ENCODE assay signal across 8 cellular contexts in genomic region chr6:56953597-56954388, GRCh38. TPM values are rescaled to one million over a fixed set of nuclear protein-coding genes. Genes with fewer than 3 reads are reported as not detected.
DNase-seq lines count a peak whose midpoint lies in the region; ATAC-seq and TF ChIP-seq lines count a peak whose summit lies in the region.

No MANE protein-coding gene starts in this region.

- H2AFZ ChIP-seq in KMS-11 (ENCODE audit: low read depth) = peak overlapping the region; percentile 68

- 6% methylated on average over 31 of the region's 38 CpGs for WGBS in suprapubic skin

- in situ Hi-C loops in astrocyte of the spinal cord (cut with HindIII; ENCODE audit: low sequenced_read_pairs) = no loop called here

- H3K27ac ChIP-seq in KMS-11 (peak overlapping the region; percentile 95), suprapubic skin (peak overlapping the region; percentile 15)

- peak overlapping the region; percentile 98 for H3K9ac ChIP-seq in KMS-11

- H3K36me3 ChIP-seq in KMS-11 (ENCODE audit: insufficient read depth) = 0 out of 2 replicates have a peak, but pooled peaks cover 3% of the 10 kb centered on the region
- no peaks in the 10 kb centered on the region for H3K36me3 ChIP-seq in suprapubic skin

- TF ChIP-seq CTCF in KMS-11 (conservative IDR thresholded peaks at IDR 0.05; ENCODE audit: low read depth, low read length) (0 out of 2 replicates have a peak, but pooled peaks have one; percentile 6), astrocyte of the spinal cord (IDR thresholded peaks at IDR 0.05; ENCODE audit: low read depth, low read length) (no peak), suprapubic skin (IDR thresholded peaks at IDR 0.05) (no peak)

- no peaks in the 10 kb centered on the region for H3K27me3 ChIP-seq in KMS-11 (ENCODE audit: insufficient read depth, low read depth)
- H3K27me3 ChIP-seq in suprapubic skin = peaks cover 11% of the 10 kb centered on the region

- TF ChIP-seq POLR2A in suprapubic skin (IDR thresholded peaks at IDR 0.05) = no peak

- no peak for ATAC-seq in HG02759 (IDR thresholded peaks at IDR 0.05; ENCODE audit: unreplicated experiment)
- no peak for ATAC-seq in HG02623 (IDR thresholded peaks at IDR 0.05; ENCODE audit: unreplicated experiment)

- H3K4me3 ChIP-seq in KMS-11 (IDR thresholded peaks at IDR 0.05; ENCODE audit: insufficient read depth, low read depth, low read length) = no peak overlapping the region
- H3K4me3 ChIP-seq in astrocyte of the spinal cord (ENCODE audit: low read depth, low read length) = peak overlapping the region; percentile 89
- peak overlapping the region; percentile 72 for H3K4me3 ChIP-seq in suprapubic skin

- no peaks in the 10 kb centered on the region for H4K20me1 ChIP-seq in KMS-11 (ENCODE audit: insufficient read depth)

- H3K79me2 ChIP-seq in KMS-11 (ENCODE audit: insufficient read depth, low read depth) = peaks cover 39% of the 10 kb centered on the region

- peaks cover 39% of the 10 kb centered on the region for H3K4me1 ChIP-seq in KMS-11 (ENCODE audit: low read depth, poor library complexity, severe bottlenecking)
- H3K4me1 ChIP-seq in suprapubic skin = peaks cover 22% of the 10 kb centered on the region

- DNase-seq in NCI-H1417 (lab: John Stamatoyannopoulos, UW) = peak in 2 of 3 experiments; percentile 25 to 55
- DNase-seq in NCI-H1417 treated with DMSO at 0.1 percent for 48 hours (lab: John Stamatoyannopoulos, UW) = no peak
- no peak for DNase-seq in astrocyte of the spinal cord (ENCODE audit: low read depth, low spot score)
- DNase-seq in left kidney (ENCODE audit: low read depth, low spot score) = peak; percentile 56
- peak in 1 of 2 donors; percentile 61 for DNase-seq in suprapubic skin (ENCODE audit: low spot score in 2 of 2)

- H3K9me3 ChIP-seq in suprapubic skin = no peaks in the 10 kb centered on the region

- TF ChIP-seq EP300 in suprapubic skin (IDR thresholded peaks at IDR 0.05) = no peak

- peak overlapping the region; percentile 96 for H3K4me2 ChIP-seq in KMS-11

RNA-seq across cellular contexts. Expression of gene BEND6, which starts 1.1 kb away (rescaled TPM):
- not detected for total RNA-seq in suprapubic skin

Comparison
In these comparisons a context has a peak if more than half of its experiments do, and no peak if none do; other contexts are left out.
1. DNase-seq: peak in NCI-H1417 (2 of 3) and left kidney (single experiment); none in NCI-H1417 treated with DMSO at 0.1 percent for 48 hours (single experiment) and astrocyte of the spinal cord (single experiment).